ENCODE assay signal across 1 cellular context in genomic region chr3:129674798-129675123, GRCh38.
TF ChIP-seq lines count a peak whose summit lies in the region.

No MANE protein-coding gene starts in this region.

TF ChIP-seq in HepG2, 621 proteins besides CTCF, POLR2A, EP300 and RAD21:
- peak; percentile 27 for TF ChIP-seq ZNF687 (CRISPR knock-in tag; IDR thresholded peaks at IDR 0.05)
- TF ChIP-seq ZBTB38 (CRISPR knock-in tag; IDR thresholded peaks at IDR 0.05) = peak; percentile 90
